ENCODE assay signal across 8 cellular contexts in genomic region chr14:59187802-59188460, GRCh38.
A peak's percentile ranks its signal among the peaks of the same experiment; 100 is the strongest.
DNase-seq lines count a peak whose midpoint lies in the region; ATAC-seq lines count a peak whose summit lies in the region.

No MANE protein-coding gene starts in this region.

- peak overlapping the region; percentile 51 to 90 for H3K4me3 ChIP-seq in muscle layer of colon (ENCODE audit: low read depth in 1 of 2, low read length in 2 of 2)

- H3K27ac Mint-ChIP-seq in effector memory CD8-positive, alpha-beta T cell: peak overlapping the region; percentile 97
- H3K27ac Mint-ChIP-seq in stimulated activated naive CD8-positive, alpha-beta T cell treated with anti-CD3 and anti-CD28 coated beads, Interleukin-15, amount 100 ng/mL, for 72 hours: peak overlapping the region; percentile 67 to 85

- peaks cover 26% of the 10 kb centered on the region for H3K4me1 ChIP-seq in muscle layer of colon (ENCODE audit: insufficient read depth, low read length)

- H3K9me3 Mint-ChIP-seq in effector memory CD8-positive, alpha-beta T cell: no peaks in the 10 kb centered on the region
- H3K9me3 Mint-ChIP-seq in stimulated activated naive CD8-positive, alpha-beta T cell treated with anti-CD3 and anti-CD28 coated beads, Interleukin-15, amount 100 ng/mL, for 72 hours: no peaks in the 10 kb centered on the region

- no peaks in the 10 kb centered on the region for H3K36me3 ChIP-seq in muscle layer of colon (ENCODE audit: insufficient read depth, low read length)

- H3K4me1 Mint-ChIP-seq in effector memory CD8-positive, alpha-beta T cell (ENCODE audit: low read depth in 2 of 2): peaks cover 18 to 30% of the 10 kb centered on the region in 2 donors
- peaks cover 30% of the 10 kb centered on the region for H3K4me1 Mint-ChIP-seq in stimulated activated naive CD8-positive, alpha-beta T cell treated with anti-CD3 and anti-CD28 coated beads, Interleukin-15, amount 100 ng/mL, for 72 hours

- H3K27me3 ChIP-seq in muscle layer of colon (ENCODE audit: control insufficient read depth in 1 of 2, insufficient read depth in 2 of 2, low read length in 2 of 2): no peaks in the 10 kb centered on the region

- H3K27ac ChIP-seq in muscle layer of colon (ENCODE audit: low read depth, low read length): peak overlapping the region; percentile 67

- H3K9ac ChIP-seq in muscle layer of colon (ENCODE audit: low read length): peak overlapping the region; percentile 62

- H3K36me3 Mint-ChIP-seq in effector memory CD8-positive, alpha-beta T cell (ENCODE audit: insufficient read depth): peaks cover 26% of the 10 kb centered on the region

- H3K4me3 Mint-ChIP-seq in effector memory CD8-positive, alpha-beta T cell: peak overlapping the region; percentile 98 to 99
- peak overlapping the region; percentile 98 to 99 for H3K4me3 Mint-ChIP-seq in stimulated activated naive CD8-positive, alpha-beta T cell treated with anti-CD3 and anti-CD28 coated beads, Interleukin-15, amount 100 ng/mL, for 72 hours

- H3K27me3 Mint-ChIP-seq in effector memory CD8-positive, alpha-beta T cell: peaks cover 19 to 20% of the 10 kb centered on the region in 2 donors
- peaks cover 36% of the 10 kb centered on the region for H3K27me3 Mint-ChIP-seq in stimulated activated naive CD8-positive, alpha-beta T cell treated with anti-CD3 and anti-CD28 coated beads, Interleukin-15, amount 100 ng/mL, for 72 hours

- ATAC-seq in GM18517 (IDR thresholded peaks at IDR 0.05; ENCODE audit: unreplicated experiment) (peak; percentile 16), HG02852 (IDR thresholded peaks at IDR 0.05; ENCODE audit: unreplicated experiment) (peak; percentile 13)
- ATAC-seq in activated CD4-positive, CD25-positive, alpha-beta regulatory T cell treated with anti-CD3 and anti-CD28 coated beads, Interleukin-2, amount 50 U/mL, for 24 hours: peak; percentile 2 to 3
- peak; percentile 27 for ATAC-seq in effector memory CD8-positive, alpha-beta T cell (replicated peaks)
- peak; percentile 27 for ATAC-seq in stimulated activated naive CD8-positive, alpha-beta T cell treated with anti-CD3 and anti-CD28 coated beads, Interleukin-15, amount 100 ng/mL, for 72 hours

- H3K9me3 ChIP-seq in muscle layer of colon (ENCODE audit: low read length): no peaks in the 10 kb centered on the region

- DNase-seq in NCI-H187 treated with DMSO at 0.1 percent for 48 hours (lab: John Stamatoyannopoulos, UW) (peak; percentile 24), NCI-H446 (lab: John Stamatoyannopoulos, UW) (no peak)
- DNase-seq in effector memory CD8-positive, alpha-beta T cell: peak; percentile 46 to 52 (median 46)
- DNase-seq in stimulated activated naive CD8-positive, alpha-beta T cell treated with anti-CD3 and anti-CD28 coated beads, Interleukin-15, amount 100 ng/mL, for 72 hours: peak in 1 of 2 donors; percentile 34

Comparison
In these comparisons a context has a peak if more than half of its experiments do, and no peak if none do; other contexts are left out.
1. DNase-seq: peak in NCI-H187 treated with DMSO at 0.1 percent for 48 hours (single experiment) and effector memory CD8-positive, alpha-beta T cell (3 of 3); none in NCI-H446 (0 of 2).
2. Peak in every context shown above with its lines, with median percentiles within 50 percentile points of each other: ATAC-seq.